Comparison of ENCODE assay signal across 8 cellular contexts in genomic region chr11:47578524-47579460, GRCh38. TPM values are rescaled to one million over a fixed set of nuclear protein-coding genes. Genes with fewer than 3 reads are reported as not detected.
A peak's percentile ranks its signal among the peaks of the same experiment; 100 is the strongest.
DNase-seq lines count a peak whose midpoint lies in the region; ATAC-seq and TF ChIP-seq lines count a peak whose summit lies in the region.

Gene KBTBD4, minus strand, starts transcription at chr11:47578970. Its CDS starts 19 bp downstream, at chr11:47578951.
Gene NDUFS3, plus strand, starts transcription at chr11:47579074. Its CDS starts 18 bp downstream, at chr11:47579092.

- H3K27me3 ChIP-seq in left ventricle myocardium inferior (ENCODE audit: low read depth) (no peaks in the 10 kb centered on the region), prostate gland (replicated peaks; ENCODE audit: insufficient read depth) (no peaks in the 10 kb centered on the region)

- peak; percentile 61 for DNase-seq in NCI-H1694 (lab: John Stamatoyannopoulos, UW)
- DNase-seq in amniotic stem cell (lab: John Stamatoyannopoulos, UW), result peak; percentile 63
- DNase-seq in left ventricle myocardium inferior, result peak; percentile 88
- peak; percentile 90 for DNase-seq in prostate gland (ENCODE audit: low spot score)
- DNase-seq in ureter (ENCODE audit: low spot score), result peak; percentile 92

- H3K27ac ChIP-seq in left ventricle myocardium inferior (replicated peaks) (peak within 1 kb of the TSS; percentile 96), prostate gland (peak within 1 kb of the TSS; percentile 94 to 96)

- peak; percentile 40 for TF ChIP-seq POLR2A in prostate gland (IDR thresholded peaks at IDR 0.05)

- ATAC-seq in GM18498 (IDR thresholded peaks at IDR 0.05; ENCODE audit: unreplicated experiment) (peak; percentile 91), HG02885 (IDR thresholded peaks at IDR 0.05; ENCODE audit: poor library complexity, unreplicated experiment) (peak; percentile 94)

- intact Hi-C loops in T-helper 1 cell treated with Interleukin-12 subunit alpha and Interleukin-12 subunit beta and Interleukin-4 antibody, amounts not matched to agents 30 ng/mL and 1 ng/mL, for 36 hours (cut with micrococcal nuclease), result loop anchor here (1.0 to 2.0 kb wide), 11 partner anchors 13 to 878 kb away; partner anchors contain the start of genes ACP2, AGBL2, ARHGAP1 and CELF1
- intact Hi-C loops in left ventricle myocardium inferior (cut with micrococcal nuclease), result no loop called here
- intact Hi-C loops in prostate gland (cut with DNase I), result no loop called here

- peak within 1 kb of the TSS; percentile 100 for H3K4me3 ChIP-seq in left ventricle myocardium inferior
- peak within 1 kb of the TSS; percentile 96 for H3K4me3 ChIP-seq in prostate gland

- H3K4me1 ChIP-seq in left ventricle myocardium inferior (peaks cover 47% of the 10 kb centered on the region), prostate gland (replicated peaks) (peaks cover 18% of the 10 kb centered on the region)

- under 1% methylated on average over 57 of the region's 71 CpGs for WGBS in prostate gland

- no peaks in the 10 kb centered on the region for H3K9me3 ChIP-seq in left ventricle myocardium inferior (replicated peaks)
- no peaks in the 10 kb centered on the region for H3K9me3 ChIP-seq in prostate gland

- TF ChIP-seq CTCF in left ventricle myocardium inferior (IDR thresholded peaks at IDR 0.05; ENCODE audit: borderline replicate concordance), result no peak
- TF ChIP-seq CTCF in prostate gland (IDR thresholded peaks at IDR 0.05), result no peak

- peaks cover 67% of the 10 kb centered on the region for H3K36me3 ChIP-seq in left ventricle myocardium inferior
- peaks cover 5 to 19% of the 10 kb centered on the region in 2 donors for H3K36me3 ChIP-seq in prostate gland

RNA-seq across cellular contexts. Expression of gene KBTBD4, which starts in this region (rescaled TPM):
- 21.2 and 21.3 TPM in 2 replicates for total RNA-seq in T-helper 1 cell treated with Interleukin-12 subunit alpha and Interleukin-12 subunit beta and Interleukin-4 antibody, amounts not matched to agents 30 ng/mL and 1 ng/mL, for 36 hours
- total RNA-seq in left ventricle myocardium inferior (14.2 TPM), prostate gland (10 to 100 TPM; 26.8 to 30.6 TPM), ureter (17.5 TPM)

RNA-seq across cellular contexts. Expression of gene NDUFS3, which starts in this region (rescaled TPM):
- total RNA-seq in T-helper 1 cell treated with Interleukin-12 subunit alpha and Interleukin-12 subunit beta and Interleukin-4 antibody, amounts not matched to agents 30 ng/mL and 1 ng/mL, for 36 hours, result 106 and 114 TPM in 2 replicates
- 296 TPM for total RNA-seq in left ventricle myocardium inferior
- total RNA-seq in prostate gland, result 10 to 100 TPM; 69.6 to 77.7 TPM
- 95.5 TPM for total RNA-seq in ureter

Comparison
In these comparisons a context has a peak if more than half of its experiments do, and no peak if none do; other contexts are left out.
1. Peak in every context shown above with its lines: DNase-seq, ATAC-seq, H3K4me3 ChIP-seq and H3K27ac ChIP-seq.